In the genomic region with DNA sequence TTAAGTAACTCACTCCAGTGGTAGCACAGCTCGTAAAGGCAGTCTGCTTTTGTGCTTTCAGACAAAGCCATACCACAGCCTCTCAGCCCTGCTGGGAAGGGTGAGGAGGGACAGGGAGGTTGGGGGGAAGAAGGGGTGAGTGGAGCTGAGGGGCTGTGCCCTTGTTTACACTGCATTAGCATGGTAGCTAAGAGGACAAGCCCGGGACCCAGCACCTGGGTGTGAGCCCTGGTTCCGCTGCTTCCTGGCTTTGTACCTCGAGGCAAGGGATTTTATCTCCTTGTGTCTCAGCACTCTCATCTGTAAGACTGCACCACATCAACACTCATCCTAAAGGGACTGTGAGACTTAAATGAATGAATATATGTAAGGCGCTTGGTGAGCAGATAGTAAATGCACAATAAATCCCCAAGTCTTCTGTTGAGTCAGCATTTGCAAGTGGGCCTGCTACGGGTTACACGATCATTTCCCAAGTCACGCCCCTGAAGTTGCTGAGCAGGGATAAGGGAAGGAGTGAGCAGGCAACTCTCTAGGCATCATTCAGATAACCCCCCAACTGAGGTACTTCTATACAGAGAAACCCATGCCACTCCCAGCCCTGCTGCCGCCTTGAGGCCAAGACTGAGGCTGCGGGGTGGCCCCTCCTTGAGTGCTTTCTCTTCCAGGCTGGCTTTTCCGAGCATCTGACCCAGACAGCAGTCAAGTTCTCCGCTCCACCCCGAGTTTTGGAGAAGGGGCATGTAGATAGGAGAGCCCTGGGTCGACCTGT, we compare ENCODE assay signal across 15 cellular contexts. TPM values are rescaled to one million over a fixed set of nuclear protein-coding genes. Genes with fewer than 3 reads are reported as not detected.
DNase-seq lines count a peak whose midpoint lies in the region; ATAC-seq and TF ChIP-seq lines count a peak whose summit lies in the region.
"Had no signal": no experiment of that assay in that cellular context is flagged by ENCODE, and none has a peak within 500 bp of the region (broad histone marks: within the 10 kb centered on the region; RNA-seq: fewer than 3 reads in every experiment).

No MANE protein-coding gene starts in this region.

- peaks cover 11% of the 10 kb centered on the region for H3K27me3 ChIP-seq in fibroblast of lung (ENCODE audit: control insufficient read depth, insufficient read depth, low read length)
- H3K27me3 ChIP-seq in sigmoid colon = no peaks in the 10 kb centered on the region
- H3K27me3 ChIP-seq: upper lobe of left lung had no signal

- no peaks in the 10 kb centered on the region for H4K20me1 ChIP-seq in fibroblast of lung (ENCODE audit: control insufficient read depth, extremely low read depth, insufficient read depth, low read length)

- WGBS in sigmoid colon, 2 donors = 61 to 70% methylated on average over 14 of the region's 14 CpGs

- H2AFZ ChIP-seq in fibroblast of lung (ENCODE audit: low read length) = no peak overlapping the region

- H3K4me3 ChIP-seq in fibroblast of lung (replicated peaks in 1 of 4; ENCODE audit: control extremely low read depth in 1 of 4, insufficient read depth in 1 of 4, low read depth in 3 of 4, low read length in 4 of 4) (no peak overlapping the region), sigmoid colon (no peak overlapping the region)
- H3K4me3 ChIP-seq: upper lobe of left lung had no signal

- no peak overlapping the region for H3K4me2 ChIP-seq in fibroblast of lung (ENCODE audit: extremely low read depth, insufficient read depth, low read length)

- DNase-seq in NCI-H82 (lab: John Stamatoyannopoulos, UW) (peak; percentile 28), NCI-H82 treated with DMSO at 0.1 percent for 48 hours (lab: John Stamatoyannopoulos, UW; ENCODE audit: unreplicated experiment) (no peak), RKO (ENCODE audit: low spot score) (peak; percentile 23), fibroblast of lung (ENCODE audit: low read depth in 2 of 2) (no peak), sigmoid colon (no peak), NCI-H2171 (lab: John Stamatoyannopoulos, UW) (no peak)
- DNase-seq: midbrain; NCI-H146; NCI-H69; SHP77 treated with DMSO at 0.1 percent for 48 hours; stimulated activated CD4-positive, alpha-beta T cell treated with anti-CD3 and anti-CD28 coated beads, Interleukin-1b, Interleukin-23, amount 100 ng/mL, for 48 hours; upper lobe of left lung had no signal

- TF ChIP-seq EP300 in sigmoid colon (IDR thresholded peaks at IDR 0.05) = no peak

- intact Hi-C loops in sigmoid colon (cut with DNase I) = loop anchor here (5.0 kb wide), 1 partner anchor 34 kb away; no protein-coding TSS in a partner anchor

- H3K36me3 ChIP-seq in fibroblast of lung (ENCODE audit: control insufficient read depth, insufficient read depth, low read length) (no peaks in the 10 kb centered on the region), sigmoid colon (peaks cover 0 to 53% (median 13%) of the 10 kb centered on the region in 4 donors)
- H3K36me3 ChIP-seq: upper lobe of left lung had no signal

- no peaks in the 10 kb centered on the region for H3K79me2 ChIP-seq in fibroblast of lung (ENCODE audit: control insufficient read depth, insufficient read depth, low read length)

- no peaks in the 10 kb centered on the region for H3K9me3 ChIP-seq in fibroblast of lung (ENCODE audit: control insufficient read depth, insufficient read depth, low read depth, low read length)
- H3K9me3 ChIP-seq in sigmoid colon = no peaks in the 10 kb centered on the region
- H3K9me3 ChIP-seq: upper lobe of left lung had no signal

- TF ChIP-seq CTCF in fibroblast of lung (conservative IDR thresholded peaks at IDR 0.05 in 1 of 2, IDR thresholded peaks at IDR 0.05 in 1 of 2; ENCODE audit: low read depth in 1 of 2, low read length in 2 of 2) (peak; percentile 6 to 36), sigmoid colon (IDR thresholded peaks at IDR 0.05) (no peak)

- no peak for TF ChIP-seq POLR2A in sigmoid colon (IDR thresholded peaks at IDR 0.05)

- ATAC-seq in GM18909 (IDR thresholded peaks at IDR 0.05; ENCODE audit: poor library complexity, unreplicated experiment) (no peak), HG02588 (IDR thresholded peaks at IDR 0.05; ENCODE audit: unreplicated experiment) (no peak)

- no peak overlapping the region for H3K9ac ChIP-seq in fibroblast of lung (ENCODE audit: insufficient read depth, low read length)

- H3K4me1 ChIP-seq in fibroblast of lung (ENCODE audit: control insufficient read depth, extremely low read depth, insufficient read depth, low read length) = no peaks in the 10 kb centered on the region
- H3K4me1 ChIP-seq in sigmoid colon = peaks cover 0 to 28% (median 23%) of the 10 kb centered on the region in 4 donors

- H3K27ac ChIP-seq in fibroblast of lung (ENCODE audit: insufficient read depth, low read length) = no peak overlapping the region
- H3K27ac ChIP-seq in sigmoid colon = peak overlapping the region in 3 of 4 donors; percentile 25 to 57 (median 55)
- H3K27ac ChIP-seq: upper lobe of left lung had no signal

RNA-seq across cellular contexts. Expression of a gene that starts 7.5 kb away (rescaled TPM):
- total RNA-seq in fibroblast of lung (under 0.01 TPM in 2 replicates), sigmoid colon (10 to 100 TPM in 3 of 4 donors, 1 to 10 TPM in 1; 6.6 to 22.8 (median 13.7) TPM)
- polyA plus RNA-seq in fibroblast of lung (0.01 TPM in 1 of 2 replicates, not detected in the other), sigmoid colon (10 to 100 TPM in 2 of 3 donors, 1 to 10 TPM in 1; 8.4 to 20.6 (median 12.0) TPM)
- polyA plus RNA-seq in fibroblast of lung (2012) = not detected in 2 replicates
- polyA minus RNA-seq in fibroblast of lung (ENCODE audit: low replicate concordance) = 0.08 TPM in 1 of 2 replicates, not detected in the other
- polyA plus RNA-seq: IgD-negative memory B cell had no signal

Comparison
In these comparisons a context has a peak if more than half of its experiments do, and no peak if none do; other contexts are left out.
1. DNase-seq: peak in NCI-H82 (single experiment) and RKO (single experiment); none in NCI-H82 treated with DMSO at 0.1 percent for 48 hours (single experiment), fibroblast of lung (0 of 2), sigmoid colon (single experiment) and NCI-H2171 (single experiment).
2. CTCF ChIP-seq: peak in fibroblast of lung (2 of 2); none in sigmoid colon (0 of 4).